ENCODE assay signal across 1 cellular context in genomic region chr6:84255641-84256040, GRCh38.
TF ChIP-seq lines count a peak whose summit lies in the region.

No MANE protein-coding gene starts in this region.

TF ChIP-seq in HepG2, 621 proteins besides CTCF, POLR2A, EP300 and RAD21:
- TF ChIP-seq MAFK (conservative IDR thresholded peaks at IDR 0.05 in 1 of 2, IDR thresholded peaks at IDR 0.05 in 1 of 2; ENCODE audit: low read length in 2 of 2) (peak; percentile 79 to 80), MAFF (IDR thresholded peaks at IDR 0.05; ENCODE audit: low read depth, low read length) (peak; percentile 67; the same call in 1 of the 2 replicates), ATF1 (CRISPR knock-in tag; IDR thresholded peaks at IDR 0.05) (no peak), TEAD3 (CRISPR knock-in tag; optimal IDR thresholded peaks at IDR 0.05; ENCODE audit: borderline replicate concordance) (no peak), FUBP1 (CRISPR knock-in tag; IDR thresholded peaks at IDR 0.05; ENCODE audit: borderline replicate concordance) (no peak)
